22 cellular contexts compared by ENCODE assay signal in genomic region chr10:132361581-132362101, GRCh38.
"Had no signal": no experiment of that assay in that cellular context is flagged by ENCODE, and none has a peak within 500 bp of the region (broad histone marks: within the 10 kb centered on the region; RNA-seq: fewer than 3 reads in every experiment).

No MANE protein-coding gene starts in this region.

- H3K27me3 Mint-ChIP-seq: activated naive CD4-positive, alpha-beta T cell treated with anti-CD3 and anti-CD28 coated beads, Interleukin-2, amount 10 ng/mL, durations not matched to agents 7 days and 5 days; dendritic cell treated with granulocyte-macrophage colony-stimulating factor and Interleukin-4, amounts not matched to agents 40 ng/mL and 50 ng/mL, for 4 days had no signal

- H3K4me3 Mint-ChIP-seq: activated naive CD4-positive, alpha-beta T cell treated with anti-CD3 and anti-CD28 coated beads, Interleukin-2, amount 10 ng/mL, durations not matched to agents 7 days and 5 days; dendritic cell treated with granulocyte-macrophage colony-stimulating factor and Interleukin-4, amounts not matched to agents 40 ng/mL and 50 ng/mL, for 4 days; natural killer cell had no signal

- H3K9me3 Mint-ChIP-seq: activated naive CD4-positive, alpha-beta T cell treated with anti-CD3 and anti-CD28 coated beads, Interleukin-2, amount 10 ng/mL, durations not matched to agents 7 days and 5 days had no signal

- H3K9me3 ChIP-seq: body of pancreas, heart right ventricle, neutrophil, tibial nerve, uterus had no signal

- H3K27ac ChIP-seq: body of pancreas, cardiac muscle cell, heart right ventricle, neutrophil, tibial nerve, uterus had no signal

- H3K36me3 ChIP-seq: neutrophil, uterus had no signal

- FAIRE-seq: keratinocyte had no signal

- DNase-seq: activated CD4-positive, alpha-beta T cell treated with anti-CD3 and anti-CD28 coated beads, Interleukin-2, amount 50 U/mL, for 1 hour; activated CD8-positive, alpha-beta memory T cell treated with anti-CD3 and anti-CD28 coated beads, Interleukin-2, amount 50 U/mL, for 4 hours; activated naive CD4-positive, alpha-beta T cell treated with anti-CD3 and anti-CD28 coated beads, Interleukin-2, amount 10 ng/mL, durations not matched to agents 7 days and 5 days; activated T-cell treated with anti-CD3 and anti-CD28 coated beads, Interleukin-2, amount 50 U/mL, for 48 hours; amygdala; body of pancreas; effector CD8-positive, alpha-beta T cell; erythroblast; foreskin fibroblast; heart right ventricle; left colon; midbrain; natural killer cell; stimulated activated CD4-positive, alpha-beta T cell treated with anti-CD3 and anti-CD28 coated beads, Interleukin-4, amount 100 ng/mL, for 1 hour; stimulated activated naive CD4-positive, alpha-beta T cell; substantia nigra; uterus had no signal

- ATAC-seq: body of pancreas, left colon had no signal

- H3K4me3 ChIP-seq: body of pancreas, cardiac muscle cell, heart right ventricle, tibial nerve, uterus had no signal

- H3K4me1 ChIP-seq: body of pancreas, uterus had no signal

- H3K27me3 ChIP-seq: body of pancreas, cardiac muscle cell, heart right ventricle, neutrophil, tibial nerve, uterus had no signal

- H3K27ac Mint-ChIP-seq: activated naive CD4-positive, alpha-beta T cell treated with anti-CD3 and anti-CD28 coated beads, Interleukin-2, amount 10 ng/mL, durations not matched to agents 7 days and 5 days; dendritic cell treated with granulocyte-macrophage colony-stimulating factor and Interleukin-4, amounts not matched to agents 40 ng/mL and 50 ng/mL, for 4 days had no signal

- H3K4me1 Mint-ChIP-seq: activated naive CD4-positive, alpha-beta T cell treated with anti-CD3 and anti-CD28 coated beads, Interleukin-2, amount 10 ng/mL, durations not matched to agents 7 days and 5 days had no signal
